Comparison of ENCODE assay signal across 20 cellular contexts in genomic region chr2:70098032-70098431, GRCh38. TPM values are rescaled to one million over a fixed set of nuclear protein-coding genes. Genes with fewer than 3 reads are reported as not detected.
A peak's percentile ranks its signal among the peaks of the same experiment; 100 is the strongest.
DNase-seq lines count a peak whose midpoint lies in the region; ATAC-seq, FAIRE-seq and TF ChIP-seq lines count a peak whose summit lies in the region.
"Had no signal": no experiment of that assay in that cellular context is flagged by ENCODE, and none has a peak within 500 bp of the region (broad histone marks: within the 10 kb centered on the region; RNA-seq: fewer than 3 reads in every experiment).

No MANE protein-coding gene starts in this region.

- H2AFZ ChIP-seq in SU-DHL-6 (ENCODE audit: low read depth, low read length, severe bottlenecking) (no peak overlapping the region), K562 (ENCODE audit: low read depth, low read length) (no peak overlapping the region), neural progenitor cell (replicated peaks) (no peak overlapping the region)

- H3K36me3 ChIP-seq in SU-DHL-6 (ENCODE audit: low read length), result no peaks in the 10 kb centered on the region
- no peaks in the 10 kb centered on the region for H3K36me3 ChIP-seq in K562 (ENCODE audit: control insufficient read depth, insufficient read depth, low read length)
- no peaks in the 10 kb centered on the region for H3K36me3 ChIP-seq in neural progenitor cell
- H3K36me3 ChIP-seq: BLaER1 treated with 17β-estradiol and CSF1 and Interleukin-3, amounts not matched to agents 10 nM and 100 nM had no signal

- peak overlapping the region; percentile 50 for H3K27ac ChIP-seq in SU-DHL-6 (ENCODE audit: low read depth, low read length)
- H3K27ac ChIP-seq in K562 (ENCODE audit: extremely low read depth, low read depth, low read length), result no peak overlapping the region
- no peak overlapping the region for H3K27ac ChIP-seq in neural progenitor cell
- H3K27ac ChIP-seq: BLaER1 treated with 17β-estradiol and CSF1 and Interleukin-3, amounts not matched to agents 10 nM and 100 nM had no signal

- CTCF ChIA-PET in K562 (lab: Yijun Ruan, JAX; ENCODE audit: low intra/inter-chr PET ratio), result no interaction called here

- H3K9me3 Mint-ChIP-seq in activated CD4-positive, alpha-beta T cell treated with anti-CD3 and anti-CD28 coated beads, Interleukin-2, amount 10 ng/mL, durations not matched to agents 24 days and 14 days, result no peaks in the 10 kb centered on the region
- H3K9me3 Mint-ChIP-seq in neural progenitor cell, result no peaks in the 10 kb centered on the region
- H3K9me3 Mint-ChIP-seq in activated T-helper 1 cell treated with anti-CD3 and anti-CD28 coated beads, Interleukin-12 subunit alpha, Interleukin-12 subunit beta, Interleukin-2, Interleukin-4 antibody, amounts not matched to agents 30 ng/mL and 10 ng/mL and 1 ng/mL, durations not matched to agents 14 hours and 24 hours and 36 hours, result no peaks in the 10 kb centered on the region

- ATAC-seq in K562, result no peak
- ATAC-seq in HG03565 (IDR thresholded peaks at IDR 0.05; ENCODE audit: unreplicated experiment), result no peak
- ATAC-seq: Panc1 had no signal

- TF ChIP-seq RAD21 in K562 (CRISPR knock-in tag; conservative IDR thresholded peaks at IDR 0.05 in 1 of 2, IDR thresholded peaks at IDR 0.05 in 1 of 2), result no peak

- H3K27ac Mint-ChIP-seq in activated CD4-positive, alpha-beta T cell treated with anti-CD3 and anti-CD28 coated beads, Interleukin-2, amount 10 ng/mL, durations not matched to agents 24 days and 14 days, result peak overlapping the region; percentile 26
- peak overlapping the region; percentile 64 for H3K27ac Mint-ChIP-seq in neural progenitor cell
- no peak overlapping the region for H3K27ac Mint-ChIP-seq in activated T-helper 1 cell treated with anti-CD3 and anti-CD28 coated beads, Interleukin-12 subunit alpha, Interleukin-12 subunit beta, Interleukin-2, Interleukin-4 antibody, amounts not matched to agents 30 ng/mL and 10 ng/mL and 1 ng/mL, durations not matched to agents 14 hours and 24 hours and 36 hours

- H3K4me2 ChIP-seq in SU-DHL-6 (ENCODE audit: low read depth, low read length, poor library complexity, severe bottlenecking), result no peak overlapping the region
- H3K4me2 ChIP-seq in K562 (ENCODE audit: insufficient read depth, low read length), result no peak overlapping the region
- no peak overlapping the region for H3K4me2 ChIP-seq in neural progenitor cell

- H3K9me2 ChIP-seq in SU-DHL-6 (replicated peaks; ENCODE audit: insufficient read depth, low read length), result no peaks in the 10 kb centered on the region

- TF ChIP-seq EP300 in K562 (IDR thresholded peaks at IDR 0.05; ENCODE audit: low read length), result no peak

- H3K9me3 ChIP-seq in SU-DHL-6 (ENCODE audit: insufficient read depth, low read length), result no peaks in the 10 kb centered on the region
- H3K9me3 ChIP-seq in K562 (replicated peaks; ENCODE audit: control insufficient read depth, insufficient read depth, low read depth, low read length), result no peaks in the 10 kb centered on the region; the same call in 1 of the 2 replicates
- no peaks in the 10 kb centered on the region for H3K9me3 ChIP-seq in neural progenitor cell (ENCODE audit: low read depth)
- H3K9me3 ChIP-seq: BLaER1 treated with 17β-estradiol and CSF1 and Interleukin-3, amounts not matched to agents 10 nM and 100 nM; Caco-2 had no signal

- no TSS peak for BruUV-seq in K562 (replicated peaks; lab: Mats Ljungman, UMichigan)

- peaks cover 30% of the 10 kb centered on the region for H3K4me1 Mint-ChIP-seq in activated CD4-positive, alpha-beta T cell treated with anti-CD3 and anti-CD28 coated beads, Interleukin-2, amount 10 ng/mL, durations not matched to agents 24 days and 14 days
- peaks cover 2% of the 10 kb centered on the region for H3K4me1 Mint-ChIP-seq in neural progenitor cell
- H3K4me1 Mint-ChIP-seq in activated T-helper 1 cell treated with anti-CD3 and anti-CD28 coated beads, Interleukin-12 subunit alpha, Interleukin-12 subunit beta, Interleukin-2, Interleukin-4 antibody, amounts not matched to agents 30 ng/mL and 10 ng/mL and 1 ng/mL, durations not matched to agents 14 hours and 24 hours and 36 hours (ENCODE audit: low read depth), result peaks cover 31% of the 10 kb centered on the region

- no peaks in the 10 kb centered on the region for H4K20me1 ChIP-seq in SU-DHL-6 (ENCODE audit: low read depth, low read length)
- H4K20me1 ChIP-seq in K562 (replicated peaks; ENCODE audit: control insufficient read depth, insufficient read depth, low read length), result no peaks in the 10 kb centered on the region
- H4K20me1 ChIP-seq in neural progenitor cell (ENCODE audit: low read depth), result no peaks in the 10 kb centered on the region
- H4K20me1 ChIP-seq: BLaER1 treated with 17β-estradiol and CSF1 and Interleukin-3, amounts not matched to agents 10 nM and 100 nM had no signal

- H3K36me3 Mint-ChIP-seq in activated CD4-positive, alpha-beta T cell treated with anti-CD3 and anti-CD28 coated beads, Interleukin-2, amount 10 ng/mL, durations not matched to agents 24 days and 14 days (ENCODE audit: low read depth), result peaks cover 11% of the 10 kb centered on the region
- H3K36me3 Mint-ChIP-seq in neural progenitor cell, result peaks cover 4% of the 10 kb centered on the region
- peaks cover 1% of the 10 kb centered on the region for H3K36me3 Mint-ChIP-seq in activated T-helper 1 cell treated with anti-CD3 and anti-CD28 coated beads, Interleukin-12 subunit alpha, Interleukin-12 subunit beta, Interleukin-2, Interleukin-4 antibody, amounts not matched to agents 30 ng/mL and 10 ng/mL and 1 ng/mL, durations not matched to agents 14 hours and 24 hours and 36 hours (ENCODE audit: low read depth)

- no peaks in the 10 kb centered on the region for H3K27me3 ChIP-seq in SU-DHL-6 (ENCODE audit: low read length)
- no peaks in the 10 kb centered on the region for H3K27me3 ChIP-seq in K562 (ENCODE audit: control insufficient read depth in 2 of 2, insufficient read depth in 2 of 2, low read length in 2 of 2)
- no peaks in the 10 kb centered on the region for H3K27me3 ChIP-seq in neural progenitor cell
- H3K27me3 ChIP-seq: BLaER1 treated with 17β-estradiol and CSF1 and Interleukin-3, amounts not matched to agents 10 nM and 100 nM had no signal

- POLR2A ChIA-PET in K562 (lab: Yijun Ruan, JAX), result no interaction called here

- H3K4me3 Mint-ChIP-seq in activated CD4-positive, alpha-beta T cell treated with anti-CD3 and anti-CD28 coated beads, Interleukin-2, amount 10 ng/mL, durations not matched to agents 24 days and 14 days, result no peak overlapping the region
- H3K4me3 Mint-ChIP-seq in neural progenitor cell, result no peak overlapping the region
- H3K4me3 Mint-ChIP-seq in activated T-helper 1 cell treated with anti-CD3 and anti-CD28 coated beads, Interleukin-12 subunit alpha, Interleukin-12 subunit beta, Interleukin-2, Interleukin-4 antibody, amounts not matched to agents 30 ng/mL and 10 ng/mL and 1 ng/mL, durations not matched to agents 14 hours and 24 hours and 36 hours, result no peak overlapping the region

- H3K9ac ChIP-seq in SU-DHL-6 (ENCODE audit: low read length) (no peak overlapping the region), K562 (ENCODE audit: insufficient read depth in 1 of 2, low read depth in 2 of 2, low read length in 2 of 2) (no peak overlapping the region), neural progenitor cell (no peak overlapping the region)
- H3K9ac ChIP-seq: BLaER1 treated with 17β-estradiol and CSF1 and Interleukin-3, amounts not matched to agents 10 nM and 100 nM had no signal

- intact Hi-C loops in activated CD4-positive, alpha-beta T cell treated with anti-CD3 and anti-CD28 coated beads, Interleukin-2, amount 10 ng/mL, durations not matched to agents 24 days and 14 days (cut with micrococcal nuclease), result no loop called here
- intact Hi-C loops in K562 (cut with micrococcal nuclease), result no loop called here
- intact Hi-C loops in activated T-helper 1 cell treated with anti-CD3 and anti-CD28 coated beads, Interleukin-12 subunit alpha, Interleukin-12 subunit beta, Interleukin-2, Interleukin-4 antibody, amounts not matched to agents 30 ng/mL and 10 ng/mL and 1 ng/mL, durations not matched to agents 14 hours and 24 hours and 36 hours (cut with micrococcal nuclease), result no loop called here

- peaks cover 58% of the 10 kb centered on the region for H3F3A ChIP-seq in SU-DHL-6 (ENCODE audit: insufficient read depth)
- peaks cover 5% of the 10 kb centered on the region for H3F3A ChIP-seq in neural progenitor cell (ENCODE audit: low read depth)

- FAIRE-seq in K562 (lab: Jason Lieb, UNC), result no peak

- DNase-seq in activated CD4-positive, alpha-beta T cell treated with anti-CD3 and anti-CD28 coated beads, Interleukin-2, amount 10 ng/mL, durations not matched to agents 24 days and 14 days, result no peak
- DNase-seq in activated CD4-positive, alpha-beta T cell treated with anti-CD3 and anti-CD28 coated beads for 1 hour, result no peak
- DNase-seq in K562 (ENCODE audit: extremely low read depth in 1 of 4, low spot score in 3 of 4), result no peak
- DNase-seq in neural progenitor cell (ENCODE audit: low spot score), result no peak
- DNase-seq in activated T-helper 1 cell treated with anti-CD3 and anti-CD28 coated beads, Interleukin-12 subunit alpha, Interleukin-12 subunit beta, Interleukin-2, Interleukin-4 antibody, amounts not matched to agents 30 ng/mL and 10 ng/mL and 1 ng/mL, durations not matched to agents 14 hours and 24 hours and 36 hours (ENCODE audit: low spot score), result no peak
- DNase-seq in RPMI8226, result no peak
- DNase-seq: 8988T, Caco-2, DMS53, HCEC 1CT, Kasumi-1, NCI-H1930, NCI-H2171, NCI-H446 treated with DMSO at 0.1 percent for 48 hours, NCI-H82, Right ventricle myocardium superior had no signal

- no peaks in the 10 kb centered on the region for H3K9me1 ChIP-seq in K562 (ENCODE audit: control insufficient read depth, insufficient read depth, low read length)

- no peaks in the 10 kb centered on the region; the same call in 1 of the 2 replicates for H3K79me2 ChIP-seq in SU-DHL-6 (ENCODE audit: insufficient read depth, low read length)
- no peaks in the 10 kb centered on the region for H3K79me2 ChIP-seq in K562 (ENCODE audit: control insufficient read depth, insufficient read depth, low read length)
- no peaks in the 10 kb centered on the region for H3K79me2 ChIP-seq in neural progenitor cell (ENCODE audit: low read depth)

- no peaks in the 10 kb centered on the region for H3K27me3 Mint-ChIP-seq in activated CD4-positive, alpha-beta T cell treated with anti-CD3 and anti-CD28 coated beads, Interleukin-2, amount 10 ng/mL, durations not matched to agents 24 days and 14 days
- H3K27me3 Mint-ChIP-seq in neural progenitor cell (ENCODE audit: insufficient read depth, low read depth), result peaks cover 5% of the 10 kb centered on the region
- H3K27me3 Mint-ChIP-seq in activated T-helper 1 cell treated with anti-CD3 and anti-CD28 coated beads, Interleukin-12 subunit alpha, Interleukin-12 subunit beta, Interleukin-2, Interleukin-4 antibody, amounts not matched to agents 30 ng/mL and 10 ng/mL and 1 ng/mL, durations not matched to agents 14 hours and 24 hours and 36 hours (ENCODE audit: insufficient read depth), result no peaks in the 10 kb centered on the region

- H3K4me3 ChIP-seq in SU-DHL-6 (ENCODE audit: insufficient read depth, low read length, poor library complexity, severe bottlenecking) (no peak overlapping the region), K562 (no peak overlapping the region), neural progenitor cell (no peak overlapping the region)
- H3K4me3 ChIP-seq: BLaER1 treated with 17β-estradiol and CSF1 and Interleukin-3, amounts not matched to agents 10 nM and 100 nM had no signal

- 89% methylated on average over 4 of the region's 4 CpGs for WGBS in K562 (ENCODE audit: insufficient coverage, low coverage, missing lambda C conversion rate)

- in situ Hi-C loops in K562 (cut with MboI), result no loop called here

- peaks cover 7 to 9% of the 10 kb centered on the region in 2 experiments; a peak in 3 of 5 replicates for H3K4me1 ChIP-seq in K562 (replicated peaks in 1 of 2; ENCODE audit: control insufficient read depth in 2 of 2, insufficient read depth in 2 of 2, low read length in 2 of 2)
- H3K4me1 ChIP-seq in neural progenitor cell, result peaks cover 3% of the 10 kb centered on the region
- H3K4me1 ChIP-seq: Caco-2 had no signal

- TF ChIP-seq POLR2A in K562 (conservative IDR thresholded peaks at IDR 0.05), result no peak

- TF ChIP-seq CTCF in SU-DHL-6 (IDR thresholded peaks at IDR 0.05; ENCODE audit: insufficient read depth, low read length, poor library complexity, severe bottlenecking), result no peak
- TF ChIP-seq CTCF in K562 (IDR thresholded peaks at IDR 0.05 in 2 of 3, conservative IDR thresholded peaks at IDR 0.05 in 1 of 3; ENCODE audit: insufficient read depth in 2 of 3, low read depth in 1 of 3, low read length in 3 of 3), result no peak
- TF ChIP-seq CTCF in neural progenitor cell (IDR thresholded peaks at IDR 0.05), result no peak

RNA-seq across cellular contexts. Expression of gene PCBP1, which starts 10.8 kb away (rescaled TPM):
- 443 and 447 TPM in 2 replicates for total RNA-seq in activated CD4-positive, alpha-beta T cell treated with anti-CD3 and anti-CD28 coated beads, Interleukin-2, amount 10 ng/mL, durations not matched to agents 24 days and 14 days
- total RNA-seq in K562 (2011; cell fraction: chromatin; rRNA removed; ENCODE audit: low replicate concordance), result 30.2 and 53.7 TPM in 2 replicates
- total RNA-seq in K562 (2011; cell fraction: nucleolus; rRNA removed), result 60.7 and 63.0 TPM in 2 replicates
- 58.0 and 69.2 TPM in 2 replicates for total RNA-seq in K562 (2011; cell fraction: nucleoplasm; rRNA removed)
- total RNA-seq in K562 (2014; rRNA removed) (78.1 and 99.4 TPM in 2 replicates), K562 (2014; rRNA removed; fragmentation: Illumina TruSeq; extraction: Trizol) (58.9 and 61.9 TPM in 2 replicates), K562 (2015; rRNA removed; fragmentation: Illumina TruSeq; extraction: Trizol) (72.5 and 76.0 TPM in 2 replicates), K562 (2021) (407 and 420 TPM in 2 replicates), neural progenitor cell (ENCODE audit: low replicate concordance) (62.0 and 82.0 TPM in 2 replicates)
- polyA plus RNA-seq in K562 (2011; rRNA removed) (122 and 123 TPM in 2 replicates), K562 (2014; fragmentation: Illumina TruSeq; extraction: Trizol) (347 and 391 TPM in 2 replicates), K562 (2014; fragmentation: Nextera tagmentation; extraction: Ambion mirVana) (10 to 100 TPM; 19.2 to 23.9 TPM), K562 (2014; rRNA removed) (212 and 227 TPM in 2 replicates)
- 131 and 249 TPM in 2 replicates for polyA plus RNA-seq in K562 (2011; cell fraction: cytosol; rRNA removed)
- 78.5 and 114 TPM in 2 replicates for polyA plus RNA-seq in K562 (2011; cell fraction: nucleus; rRNA removed)
- 431 TPM in 2 replicates for polyA plus RNA-seq in K562 (2012)
- 55.6 and 69.8 TPM in 2 replicates for polyA minus RNA-seq in K562 (2011; rRNA and poly(A)+ RNA removed)
- polyA minus RNA-seq in K562 (2011; cell fraction: cytosol; rRNA and poly(A)+ RNA removed), result 92.3 and 95.3 TPM in 2 replicates
- polyA minus RNA-seq in K562 (2011; cell fraction: nucleus; rRNA and poly(A)+ RNA removed), result 36.1 and 36.7 TPM in 2 replicates
- total RNA-seq in activated T-helper 1 cell treated with anti-CD3 and anti-CD28 coated beads, Interleukin-12 subunit alpha, Interleukin-12 subunit beta, Interleukin-2, Interleukin-4 antibody, amounts not matched to agents 30 ng/mL and 10 ng/mL and 1 ng/mL, durations not matched to agents 14 hours and 24 hours and 36 hours, result 426 and 427 TPM in 2 replicates
